ENCODE assay signal across 28 cellular contexts in genomic region chrX:151631822-151632221, GRCh38.
"Had no signal": no experiment of that assay in that cellular context is flagged by ENCODE, and none has a peak within 500 bp of the region (broad histone marks: within the 10 kb centered on the region; RNA-seq: fewer than 3 reads in every experiment).

No MANE protein-coding gene starts in this region.

- H3K4me1 ChIP-seq: colonic mucosa, esophagus muscularis mucosa, esophagus squamous epithelium, foreskin keratinocyte, gastrocnemius medialis, gastroesophageal sphincter, heart left ventricle, heart right ventricle had no signal

- H3K27ac ChIP-seq: colonic mucosa, coronary artery, dorsolateral prefrontal cortex, epithelial cell of prostate, esophagus muscularis mucosa, esophagus squamous epithelium, foreskin keratinocyte, gastrocnemius medialis, gastroesophageal sphincter, heart left ventricle, heart right ventricle, hepatocyte had no signal

- FAIRE-seq: colon, endometrium, endothelial cell of umbilical vein, frontal cortex had no signal

- DNase-seq: colonic mucosa; cortex of kidney; dermis blood vessel endothelial cell; dorsolateral prefrontal cortex; effector CD4-positive, alpha-beta T cell; effector CD8-positive, alpha-beta T cell; effector memory CD4-positive, alpha-beta T cell; effector memory CD8-positive, alpha-beta T cell; endodermal cell; esophagus squamous epithelium; foreskin fibroblast; foreskin keratinocyte; foreskin melanocyte; gastrocnemius medialis; glutamatergic neuron; head of caudate nucleus; heart left ventricle; heart right ventricle had no signal

- H3K36me3 ChIP-seq: colonic mucosa, esophagus muscularis mucosa, esophagus squamous epithelium, gastrocnemius medialis, gastroesophageal sphincter, heart left ventricle, heart right ventricle had no signal

- H2AFZ ChIP-seq: hepatocyte had no signal

- H3K4me2 ChIP-seq: hepatocyte had no signal

- H3K4me3 ChIP-seq: colonic mucosa, coronary artery, dorsolateral prefrontal cortex, esophagus muscularis mucosa, esophagus squamous epithelium, gastrocnemius medialis, gastroesophageal sphincter, heart left ventricle, heart right ventricle, hepatocyte had no signal

- ATAC-seq: effector memory CD8-positive, alpha-beta T cell; esophagus mucosa; foreskin keratinocyte; gastrocnemius medialis; gastroesophageal sphincter; heart left ventricle; heart right ventricle had no signal

- H3K79me2 ChIP-seq: hepatocyte had no signal

- H3K9me3 ChIP-seq: colonic mucosa, esophagus muscularis mucosa, esophagus squamous epithelium, gastrocnemius medialis, gastroesophageal sphincter, heart left ventricle, heart right ventricle had no signal

- H3K27me3 ChIP-seq: colonic mucosa, esophagus muscularis mucosa, esophagus squamous epithelium, foreskin keratinocyte, gastrocnemius medialis, gastroesophageal sphincter, heart left ventricle, hepatocyte had no signal
